In genomic region chr5:96170481-96171125, GRCh38 we compare ENCODE assay signal across 6 cellular contexts.
DNase-seq lines count a peak whose midpoint lies in the region; ATAC-seq, FAIRE-seq and TF ChIP-seq lines count a peak whose summit lies in the region.
"Not testable (repeated sequence)": the region's sequence is repeated elsewhere in the genome, so short reads cannot be mapped to it uniquely, and the experiment has no call there.

No MANE protein-coding gene starts in this region.

- not testable (repeated sequence) for H3K79me1 ChIP-seq in mesendoderm (ENCODE audit: low read length)

- not testable (repeated sequence) for H3K23ac ChIP-seq in mesendoderm (ENCODE audit: low read length)

- peak overlapping the region; percentile 21 for H3K4ac ChIP-seq in mesendoderm (ENCODE audit: low read depth, low read length)

- H3K27me3 ChIP-seq in H7 (ENCODE audit: control insufficient read depth, insufficient read depth, low read length); right lobe of liver; mesendoderm (ENCODE audit: insufficient read depth, low read length, poor library complexity): not testable (repeated sequence)
- H3K27me3 ChIP-seq in K562 (ENCODE audit: control insufficient read depth in 2 of 2, insufficient read depth in 2 of 2, low read length in 2 of 2), result peaks cover 5 to 18% of the 10 kb centered on the region in 2 experiments; a peak in 3 of 5 replicates

- not testable (repeated sequence) for H3K9me3 ChIP-seq in K562 (replicated peaks; ENCODE audit: control insufficient read depth, insufficient read depth, low read depth, low read length); right lobe of liver

- FAIRE-seq in K562 (lab: Jason Lieb, UNC), result not testable (repeated sequence)

- 7% methylated on average over 13 of the region's 15 CpGs for WGBS in K562 (ENCODE audit: insufficient coverage, low coverage, missing lambda C conversion rate)
- WGBS in right lobe of liver (ENCODE audit: insufficient coverage, low coverage, low lambda C conversion rate, missing lambda C conversion rate), result 59% methylated on average over 14 of the region's 15 CpGs
- WGBS in mesendoderm (ENCODE audit: extremely low coverage, insufficient coverage, low lambda C conversion rate), result no CpG with 5 or more reads among the region's 15 CpGs

- CTCF ChIA-PET in K562 (lab: Yijun Ruan, JAX; ENCODE audit: low intra/inter-chr PET ratio), result not testable (repeated sequence)

- H3K4me2 ChIP-seq in K562 (ENCODE audit: insufficient read depth, low read length), result not testable (repeated sequence)
- H3K4me2 ChIP-seq in mesendoderm (ENCODE audit: low read length), result peak overlapping the region; percentile 10

- H3K9me1 ChIP-seq in K562 (ENCODE audit: control insufficient read depth, insufficient read depth, low read length), result not testable (repeated sequence)

- not testable (repeated sequence) for ATAC-seq in K562, left lobe of liver, right lobe of liver

- DNase-seq in H7; K562 (ENCODE audit: extremely low read depth in 1 of 4, low spot score in 3 of 4): not testable (repeated sequence)
- DNase-seq in NCI-H82 (lab: John Stamatoyannopoulos, UW), result peak; percentile 11
- peak; percentile 57 for DNase-seq in left lobe of liver (ENCODE audit: low spot score)
- peak in 1 of 3 donors; percentile 59 for DNase-seq in right lobe of liver
- peak; percentile 57 for DNase-seq in mesendoderm

- H3K4me1 ChIP-seq in K562 (replicated peaks in 1 of 2; ENCODE audit: control insufficient read depth in 2 of 2, insufficient read depth in 2 of 2, low read length in 2 of 2); right lobe of liver; mesendoderm (ENCODE audit: control insufficient read depth, low read depth, low read length): not testable (repeated sequence)

- not testable (repeated sequence) for TF ChIP-seq RAD21 in K562 (CRISPR knock-in tag; conservative IDR thresholded peaks at IDR 0.05 in 1 of 2, IDR thresholded peaks at IDR 0.05 in 1 of 2)

- not testable (repeated sequence) for H4K8ac ChIP-seq in mesendoderm (ENCODE audit: low read depth, low read length)

- H2AFZ ChIP-seq in K562 (ENCODE audit: low read depth, low read length), result not testable (repeated sequence)

- H4K20me1 ChIP-seq in K562 (replicated peaks; ENCODE audit: control insufficient read depth, insufficient read depth, low read length), result not testable (repeated sequence)

- H3K36me3 ChIP-seq in H7 (replicated peaks; ENCODE audit: control insufficient read depth, insufficient read depth, low read length); K562 (ENCODE audit: control insufficient read depth, insufficient read depth, low read length); right lobe of liver; mesendoderm (ENCODE audit: control insufficient read depth, insufficient read depth, low read length): not testable (repeated sequence)

- intact Hi-C loops in K562 (cut with micrococcal nuclease), result loop anchor here (10.0 kb wide), 1 partner anchor 164 kb away; no protein-coding TSS in a partner anchor
- intact Hi-C loops in right lobe of liver (cut with DNase I), result not testable (repeated sequence)

- not testable (repeated sequence) for H3K27ac ChIP-seq in K562 (ENCODE audit: extremely low read depth, low read depth, low read length)
- H3K27ac ChIP-seq in right lobe of liver, result peak overlapping the region in 2 of 3 donors; percentile 33 to 40
- peak overlapping the region; percentile 37 for H3K27ac ChIP-seq in mesendoderm (ENCODE audit: low read depth, low read length)

- H3K56ac ChIP-seq in mesendoderm (ENCODE audit: low read length), result peak overlapping the region; percentile 76

- not testable (repeated sequence) for TF ChIP-seq CTCF in K562 (IDR thresholded peaks at IDR 0.05 in 2 of 3, conservative IDR thresholded peaks at IDR 0.05 in 1 of 3; ENCODE audit: insufficient read depth in 2 of 3, low read depth in 1 of 3, low read length in 3 of 3); right lobe of liver (IDR thresholded peaks at IDR 0.05)

- not testable (repeated sequence) for TF ChIP-seq POLR2A in K562 (conservative IDR thresholded peaks at IDR 0.05); right lobe of liver (IDR thresholded peaks at IDR 0.05)

- POLR2A ChIA-PET in K562 (lab: Yijun Ruan, JAX), result not testable (repeated sequence)

- TF ChIP-seq EP300 in K562 (IDR thresholded peaks at IDR 0.05; ENCODE audit: low read length), result not testable (repeated sequence)

- H3K79me2 ChIP-seq in K562 (ENCODE audit: control insufficient read depth, insufficient read depth, low read length); mesendoderm (ENCODE audit: control insufficient read depth, insufficient read depth, low read length): not testable (repeated sequence)

- H2BK5ac ChIP-seq in mesendoderm (ENCODE audit: low read length), result not testable (repeated sequence)

- H3K9ac ChIP-seq in K562 (ENCODE audit: insufficient read depth in 1 of 2, low read depth in 2 of 2, low read length in 2 of 2), result not testable (repeated sequence)
- H3K9ac ChIP-seq in mesendoderm (ENCODE audit: low read length), result peak overlapping the region; percentile 53

- H3K4me3 ChIP-seq in H7 (ENCODE audit: insufficient read depth, low read depth, low read length), result peak overlapping the region; percentile 8; the same call in 1 of the 2 replicates
- H3K4me3 ChIP-seq in K562; right lobe of liver; mesendoderm (ENCODE audit: low read length): not testable (repeated sequence)

- not testable (repeated sequence) for H3K18ac ChIP-seq in mesendoderm (ENCODE audit: low read length)

- BruUV-seq in K562 (replicated peaks; lab: Mats Ljungman, UMichigan), result not testable (repeated sequence)

- in situ Hi-C loops in K562 (cut with MboI), result not testable (repeated sequence)

- peak overlapping the region; percentile 56 for H2BK120ac ChIP-seq in mesendoderm (ENCODE audit: low read depth, low read length)

- not testable (repeated sequence) for H2AK5ac ChIP-seq in mesendoderm (ENCODE audit: low read length)

- H2BK15ac ChIP-seq in mesendoderm (replicated peaks; ENCODE audit: low read depth), result not testable (repeated sequence)

- not testable (repeated sequence) for H4K5ac ChIP-seq in mesendoderm (ENCODE audit: low read length)

TF ChIP-seq in K562, 482 proteins besides CTCF, POLR2A, EP300 and RAD21:
- peak; percentile 14; the same call in 1 of the 2 replicates for TF ChIP-seq ZNF263 (CRISPR knock-in tag; IDR thresholded peaks at IDR 0.05; ENCODE audit: borderline replicate concordance)
